Comparison of ENCODE assay signal across 9 cellular contexts in the genomic region with DNA sequence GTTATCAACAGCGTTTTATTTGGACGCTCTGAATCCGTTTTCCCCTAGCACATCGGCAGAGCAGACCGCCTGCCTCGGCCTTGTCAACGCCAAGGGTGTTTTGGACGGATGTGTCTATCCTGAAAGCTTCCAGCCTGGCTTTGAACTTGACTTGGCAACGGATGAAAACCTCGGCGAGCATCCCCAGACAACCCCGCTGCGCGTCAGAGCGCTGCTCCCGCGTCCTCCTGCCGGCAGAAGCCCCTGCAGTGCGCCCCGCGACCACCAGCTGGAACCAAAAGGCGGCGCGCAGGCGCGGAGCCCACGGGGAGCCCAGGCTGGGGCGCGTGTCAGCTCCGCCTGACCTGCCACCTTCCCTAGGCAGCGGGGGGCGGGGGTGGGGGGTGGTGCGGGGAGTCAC. TPM values are rescaled to one million over a fixed set of nuclear protein-coding genes. Genes with fewer than 3 reads are reported as not detected.
DNase-seq lines count a peak whose midpoint lies in the region; ATAC-seq and TF ChIP-seq lines count a peak whose summit lies in the region.
"Had no signal": no experiment of that assay in that cellular context is flagged by ENCODE, and none has a peak within 500 bp of the region (broad histone marks: within the 10 kb centered on the region; RNA-seq: fewer than 3 reads in every experiment).

No MANE protein-coding gene starts in this region.

- 0 out of 2 replicates have a peak, but pooled peaks have one; percentile 11 for TF ChIP-seq CTCF in GM12874 (IDR thresholded peaks at IDR 0.05; ENCODE audit: insufficient read depth, low read depth, low read length)
- TF ChIP-seq CTCF in brain microvascular endothelial cell (IDR thresholded peaks at IDR 0.05; ENCODE audit: low read depth, low read length, missing control alignments) = peak; percentile 37
- no peak for TF ChIP-seq CTCF in sigmoid colon (IDR thresholded peaks at IDR 0.05)

- H3K4me1 ChIP-seq in iPS-15b (ENCODE audit: control insufficient read depth, insufficient read depth, low read length) (peaks cover 3% of the 10 kb centered on the region), sigmoid colon (peaks cover 0 to 11% (median 6%) of the 10 kb centered on the region in 4 donors)

- H3K27ac ChIP-seq in brain microvascular endothelial cell = no peak overlapping the region
- H3K27ac ChIP-seq in sigmoid colon = no peak overlapping the region

- intact Hi-C loops in sigmoid colon (cut with DNase I) = no loop called here

- H3K4me3 ChIP-seq in brain microvascular endothelial cell (ENCODE audit: low read depth, low read length) (peak overlapping the region; percentile 40), iPS-15b (ENCODE audit: low read depth, low read length) (peak overlapping the region; percentile 32), sigmoid colon (peak overlapping the region in 3 of 4 donors; percentile 21 to 42 (median 37))

- H3K9ac ChIP-seq in iPS-15b (ENCODE audit: low read depth, low read length) = no peak overlapping the region

- H3K9me3 ChIP-seq in iPS-15b (ENCODE audit: control insufficient read depth, insufficient read depth, low read length) = no peaks in the 10 kb centered on the region
- H3K9me3 ChIP-seq in sigmoid colon = no peaks in the 10 kb centered on the region

- no peaks in the 10 kb centered on the region for H3K27me3 ChIP-seq in brain microvascular endothelial cell (replicated peaks)
- H3K27me3 ChIP-seq in iPS-15b (ENCODE audit: control insufficient read depth, insufficient read depth, low read length) = peaks cover 24% of the 10 kb centered on the region
- H3K27me3 ChIP-seq in sigmoid colon = no peaks in the 10 kb centered on the region

- no peak for TF ChIP-seq EP300 in sigmoid colon (IDR thresholded peaks at IDR 0.05)

- no peak for TF ChIP-seq POLR2A in sigmoid colon (IDR thresholded peaks at IDR 0.05)

- ATAC-seq in GM21576 (IDR thresholded peaks at IDR 0.05; ENCODE audit: unreplicated experiment) (no peak), GM19324 (IDR thresholded peaks at IDR 0.05; ENCODE audit: low FRiP score, unreplicated experiment) (no peak), HG03354 (IDR thresholded peaks at IDR 0.05; ENCODE audit: poor library complexity, severe bottlenecking, unreplicated experiment) (no peak)

- no peaks in the 10 kb centered on the region for H3K36me3 ChIP-seq in brain microvascular endothelial cell (replicated peaks)
- H3K36me3 ChIP-seq in iPS-15b (ENCODE audit: control insufficient read depth, insufficient read depth, low read length) = no peaks in the 10 kb centered on the region
- no peaks in the 10 kb centered on the region for H3K36me3 ChIP-seq in sigmoid colon

- 6 to 41% methylated on average over 33 of the region's 33 CpGs for WGBS in sigmoid colon, 2 donors

- in situ Hi-C loops in brain microvascular endothelial cell (cut with HindIII; ENCODE audit: low pct_ligation_motif_present, low sequenced_read_pairs) = no loop called here

- DNase-seq in brain microvascular endothelial cell (peak; percentile 2), sigmoid colon (peak; percentile 73), NCI-H2107 treated with DMSO at 0.1 percent for 48 hours (lab: John Stamatoyannopoulos, UW; ENCODE audit: unreplicated experiment) (no peak)
- DNase-seq: NCI-H1930 had no signal

RNA-seq across cellular contexts. Expression of gene ARL8B, which starts 26.2 kb away (rescaled TPM):
- 10 to 100 TPM; 47.2 to 55.9 (median 50.3) TPM for total RNA-seq in sigmoid colon
- 10 to 100 TPM; 28.2 to 36.5 (median 35.8) TPM for polyA plus RNA-seq in sigmoid colon

Comparison
In these comparisons a context has a peak if more than half of its experiments do, and no peak if none do; other contexts are left out.
1. CTCF ChIP-seq: peak in GM12874 (single experiment) and brain microvascular endothelial cell (single experiment); none in sigmoid colon (0 of 4).
2. Peak in every context shown above with its lines, with median percentiles within 50 percentile points of each other: H3K4me3 ChIP-seq.